18 cellular contexts compared by ENCODE assay signal in genomic region chr1:66246371-66247262, GRCh38.
DNase-seq lines count a peak whose midpoint lies in the region; ATAC-seq lines count a peak whose summit lies in the region.
"Had no signal": no experiment of that assay in that cellular context is flagged by ENCODE, and none has a peak within 500 bp of the region (broad histone marks: within the 10 kb centered on the region; RNA-seq: fewer than 3 reads in every experiment).

No MANE protein-coding gene starts in this region.

- no peaks in the 10 kb centered on the region for H3K9me3 Mint-ChIP-seq in T-cell
- no peaks in the 10 kb centered on the region for H3K9me3 Mint-ChIP-seq in central memory CD8-positive, alpha-beta T cell

- H3K27ac ChIP-seq in temporal lobe (ENCODE audit: low read depth, low read length) = peak overlapping the region; percentile 94
- H3K27ac ChIP-seq: foreskin keratinocyte, SJCRH30, thyroid gland had no signal

- ATAC-seq in T-cell (replicated peaks in 1 of 4) (peak in 1 of 4 experiments; percentile 45), GM21360 (IDR thresholded peaks at IDR 0.05; ENCODE audit: unreplicated experiment) (no peak), HG02588 (IDR thresholded peaks at IDR 0.05; ENCODE audit: unreplicated experiment) (no peak)
- peak; percentile 71 for ATAC-seq in central memory CD8-positive, alpha-beta T cell (replicated peaks; ENCODE audit: extremely low read depth, poor library complexity, severe bottlenecking)
- ATAC-seq: foreskin keratinocyte, HCT116, left cardiac atrium, sciatic nerve had no signal

- peak overlapping the region; percentile 86 for H3K27ac Mint-ChIP-seq in T-cell
- peak overlapping the region; percentile 97 for H3K27ac Mint-ChIP-seq in central memory CD8-positive, alpha-beta T cell (ENCODE audit: low read depth)
- H3K27ac Mint-ChIP-seq: B cell had no signal

- H3K27me3 Mint-ChIP-seq in T-cell = no peaks in the 10 kb centered on the region
- no peaks in the 10 kb centered on the region for H3K27me3 Mint-ChIP-seq in central memory CD8-positive, alpha-beta T cell

- CTCF ChIA-PET in T-cell (lab: Charles Lee) = interaction anchor here (0.5 to 18.5 kb wide), 11 partner anchors 10 to 287 kb away, joined by 3 to 320 read pairs (median 3); no protein-coding TSS in a partner anchor

- peaks cover 13 to 34% (median 21%) of the 10 kb centered on the region in 3 donors for H3K4me1 Mint-ChIP-seq in T-cell
- peaks cover 39% of the 10 kb centered on the region for H3K4me1 Mint-ChIP-seq in central memory CD8-positive, alpha-beta T cell

- POLR2A ChIA-PET in T-cell (lab: Charles Lee) = interaction anchor here in 1 of 2 donors (0.7 to 0.9 kb wide), 2 partner anchors 103 to 200 kb away, joined by 4 read pairs; no protein-coding TSS in a partner anchor

- DNase-seq in stimulated activated CD4-positive, alpha-beta T cell treated with anti-CD3 and anti-CD28 coated beads, Interleukin-1b, Interleukin-23, amount 100 ng/mL, for 48 hours = peak; percentile 28
- no peak for DNase-seq in stimulated activated CD4-positive, alpha-beta T cell treated with anti-CD3 and anti-CD28 coated beads, Interleukin-15, amount 100 ng/mL, for 24 hours
- DNase-seq in T-cell (no peak), A172 (ENCODE audit: low spot score) (no peak)
- peak in 1 of 2 donors; percentile 19 for DNase-seq in central memory CD8-positive, alpha-beta T cell (ENCODE audit: low spot score in 2 of 2)
- DNase-seq: DMS153, foreskin keratinocyte, left cardiac atrium, NCI-H1930, occipital lobe, SJCRH30, thyroid gland had no signal

- peak overlapping the region; percentile 59 to 71 (median 62) for H3K4me3 Mint-ChIP-seq in T-cell
- peak overlapping the region; percentile 59 for H3K4me3 Mint-ChIP-seq in central memory CD8-positive, alpha-beta T cell

- H3K36me3 Mint-ChIP-seq in T-cell = no peaks in the 10 kb centered on the region
- peaks cover 8% of the 10 kb centered on the region for H3K36me3 Mint-ChIP-seq in central memory CD8-positive, alpha-beta T cell (ENCODE audit: insufficient read depth)
